9 cellular contexts compared by ENCODE assay signal in the genomic region with DNA sequence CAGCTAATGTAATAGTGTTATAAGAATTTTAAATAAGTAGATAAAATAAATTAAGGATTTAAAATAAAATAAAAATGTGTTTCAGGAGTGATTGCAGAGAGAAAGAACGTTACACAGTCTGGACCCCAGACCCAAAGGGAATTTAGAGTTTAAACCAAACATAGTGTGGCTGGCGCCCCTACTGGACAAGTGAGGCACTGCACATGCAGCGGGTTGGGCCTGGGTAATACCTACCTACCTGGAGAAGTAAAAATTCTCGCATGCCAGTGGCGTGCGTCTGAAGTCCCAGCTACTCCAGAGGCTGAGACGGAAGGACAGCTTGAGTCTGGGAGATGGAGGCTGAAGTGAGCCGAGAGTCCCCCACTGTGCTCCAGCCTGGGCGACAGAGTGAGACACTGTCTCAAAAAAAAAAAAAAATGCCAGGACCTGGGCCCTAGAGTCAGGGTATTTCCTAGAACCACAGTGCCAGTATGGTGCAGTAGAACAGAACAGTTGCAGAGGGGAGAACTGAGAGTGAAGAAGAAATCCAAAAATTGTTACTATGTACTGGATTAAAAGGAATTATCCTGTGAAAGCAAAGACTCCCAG.
A peak's percentile ranks its signal among the peaks of the same experiment; 100 is the strongest.
DNase-seq lines count a peak whose midpoint lies in the region; ATAC-seq, FAIRE-seq and TF ChIP-seq lines count a peak whose summit lies in the region.
"Had no signal": no experiment of that assay in that cellular context is flagged by ENCODE, and none has a peak within 500 bp of the region (broad histone marks: within the 10 kb centered on the region; RNA-seq: fewer than 3 reads in every experiment).

No MANE protein-coding gene starts in this region.

- intact Hi-C loops in endothelial cell of umbilical vein (cut with micrococcal nuclease) = loop anchor here (1.0 kb wide), 1 partner anchor 248 kb away; no protein-coding TSS in a partner anchor

- H3K79me2 ChIP-seq in endothelial cell of umbilical vein (ENCODE audit: control insufficient read depth, insufficient read depth, low read length) = no peaks in the 10 kb centered on the region

- H3K27me3 ChIP-seq in endothelial cell of umbilical vein (ENCODE audit: control insufficient read depth in 2 of 2, insufficient read depth in 2 of 2, low read length in 2 of 2) = no peaks in the 10 kb centered on the region

- H3K9ac ChIP-seq in endothelial cell of umbilical vein (replicated peaks; ENCODE audit: extremely low read depth, insufficient read depth, low read length) = no peak overlapping the region

- CTCF ChIA-PET in endothelial cell of umbilical vein (lab: Charles Lee) = interaction anchor here (0.8 to 3.3 kb wide), 5 partner anchors 9 to 248 kb away, joined by 3 to 10 read pairs (median 5); no protein-coding TSS in a partner anchor

- peak; percentile 65 for ATAC-seq in HG02852 (IDR thresholded peaks at IDR 0.05; ENCODE audit: unreplicated experiment)
- ATAC-seq: left colon had no signal

- no peak for TF ChIP-seq POLR2A in endothelial cell of umbilical vein (IDR thresholded peaks at IDR 0.05; ENCODE audit: low read depth, low read length)

- H3K9me3 ChIP-seq in endothelial cell of umbilical vein (replicated peaks; ENCODE audit: control insufficient read depth, insufficient read depth, low read length) = no peaks in the 10 kb centered on the region

- POLR2A ChIA-PET in endothelial cell of umbilical vein (lab: Charles Lee) = no interaction called here

- TF ChIP-seq CTCF in GM12872 (IDR thresholded peaks at IDR 0.05; ENCODE audit: insufficient read depth, low read depth, low read length) = peak; percentile 93
- peak; percentile 67 for TF ChIP-seq CTCF in VCaP (conservative IDR thresholded peaks at IDR 0.05)
- TF ChIP-seq CTCF in endothelial cell of umbilical vein (IDR thresholded peaks at IDR 0.05; ENCODE audit: extremely low read depth in 1 of 2, insufficient read depth in 1 of 2, low read depth in 1 of 2, low read length in 2 of 2) = peak; percentile 59 to 74

- H3K4me3 ChIP-seq in endothelial cell of umbilical vein (replicated peaks in 1 of 3; ENCODE audit: insufficient read depth in 1 of 3, low read depth in 1 of 3, low read length in 3 of 3) = no peak overlapping the region

- dilution Hi-C loops in endothelial cell of umbilical vein (cut with MboI; ENCODE audit: extremely low pct_ligation_motif_present, low sequenced_read_pairs) = no loop called here

- no peaks in the 10 kb centered on the region for H4K20me1 ChIP-seq in endothelial cell of umbilical vein (replicated peaks; ENCODE audit: control insufficient read depth, extremely low read depth, insufficient read depth, low read length)

- BruUV-seq in endothelial cell of umbilical vein (replicated peaks; lab: Mats Ljungman, UMichigan) = no TSS peak

- H3K4me2 ChIP-seq in endothelial cell of umbilical vein (ENCODE audit: insufficient read depth, low read length) = no peak overlapping the region

- H3K27ac ChIP-seq in VCaP (no peak overlapping the region), endothelial cell of umbilical vein (ENCODE audit: insufficient read depth, low read depth, low read length) (no peak overlapping the region)

- H3K4me1 ChIP-seq in endothelial cell of umbilical vein (ENCODE audit: control insufficient read depth, extremely low read depth, insufficient read depth, low read length) = no peaks in the 10 kb centered on the region

- no peaks in the 10 kb centered on the region for H3K36me3 ChIP-seq in endothelial cell of umbilical vein (ENCODE audit: control insufficient read depth in 2 of 2, extremely low read depth in 1 of 2, insufficient read depth in 2 of 2, low read length in 2 of 2)

- no peaks in the 10 kb centered on the region for H3K9me1 ChIP-seq in endothelial cell of umbilical vein (replicated peaks; ENCODE audit: control insufficient read depth, extremely low read depth, insufficient read depth, low read length)

- FAIRE-seq in endothelial cell of umbilical vein (lab: Jason Lieb, UNC) = no peak

- DNase-seq in endothelial cell of umbilical vein (ENCODE audit: low read depth, low spot score) = no peak
- peak; percentile 49 for DNase-seq in stimulated activated CD4-positive, alpha-beta T cell treated with anti-CD3 and anti-CD28 coated beads, Interleukin-4, amount 100 ng/mL, for 1 hour
- DNase-seq in NCI-H1105 (lab: John Stamatoyannopoulos, UW) = no peak
- DNase-seq in NCI-H128 (lab: John Stamatoyannopoulos, UW; ENCODE audit: unreplicated experiment) = no peak
- no peak for DNase-seq in RKO (ENCODE audit: low spot score)

- no peak overlapping the region for H2AFZ ChIP-seq in endothelial cell of umbilical vein (ENCODE audit: low read depth, low read length)

TF ChIP-seq in endothelial cell of umbilical vein, 7 proteins besides CTCF, POLR2A, EP300 and RAD21:
- TF ChIP-seq JUN (IDR thresholded peaks at IDR 0.05; ENCODE audit: borderline replicate concordance, insufficient read depth, insufficient read length, low read depth) (no peak), FOS (IDR thresholded peaks at IDR 0.05; ENCODE audit: borderline replicate concordance, insufficient read depth, low read length) (no peak), MYC (IDR thresholded peaks at IDR 0.05; ENCODE audit: low read depth, low read length) (no peak), EZH2 (IDR thresholded peaks at IDR 0.05; ENCODE audit: borderline replicate concordance, low read depth, low read length, severe bottlenecking) (no peak), GATA2 (IDR thresholded peaks at IDR 0.05; ENCODE audit: insufficient read depth, insufficient read length, low read depth, low read length) (no peak), POLR2AphosphoS5 (IDR thresholded peaks at IDR 0.05; ENCODE audit: insufficient read depth, low read depth, low read length) (no peak)
- TF ChIP-seq, protein P1, sequence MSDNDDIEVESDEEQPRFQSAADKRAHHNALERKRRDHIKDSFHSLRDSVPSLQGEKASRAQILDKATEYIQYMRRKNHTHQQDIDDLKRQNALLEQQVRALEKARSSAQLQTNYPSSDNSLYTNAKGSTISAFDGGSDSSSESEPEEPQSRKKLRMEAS (IDR thresholded peaks at IDR 0.05; ENCODE audit: insufficient read depth, insufficient read length) = no peak
